9 cellular contexts compared by ENCODE assay signal in genomic region chr9:107481035-107481434, GRCh38. TPM values are rescaled to one million over a fixed set of nuclear protein-coding genes. Genes with fewer than 3 reads are reported as not detected.
DNase-seq lines count a peak whose midpoint lies in the region; ATAC-seq and TF ChIP-seq lines count a peak whose summit lies in the region.
"Had no signal": no experiment of that assay in that cellular context is flagged by ENCODE, and none has a peak within 500 bp of the region (broad histone marks: within the 10 kb centered on the region; RNA-seq: fewer than 3 reads in every experiment).

No MANE protein-coding gene starts in this region.

- H3K36me3 ChIP-seq in PC-3 (ENCODE audit: low read depth, low read length) (peaks cover 11% of the 10 kb centered on the region), testis (ENCODE audit: low read depth, missing control alignments) (no peaks in the 10 kb centered on the region)

- H3K9ac ChIP-seq in PC-3 (ENCODE audit: low read length) = peak overlapping the region; percentile 39; the same call in 1 of the 2 replicates

- no peaks in the 10 kb centered on the region for H3K9me2 ChIP-seq in PC-3 (replicated peaks; ENCODE audit: low read length)

- peak overlapping the region; percentile 60 for H3K4me3 ChIP-seq in PC-3 (ENCODE audit: low read length)
- no peak overlapping the region for H3K4me3 ChIP-seq in fibroblast of mammary gland (ENCODE audit: control insufficient read depth, low read depth, low read length)
- no peak overlapping the region for H3K4me3 ChIP-seq in testis

- H3K4me1 ChIP-seq in PC-3 (ENCODE audit: insufficient read depth, low read length) (peaks cover 23% of the 10 kb centered on the region), testis (no peaks in the 10 kb centered on the region)

- no TSS peak for BruUV-seq in PC-3 (replicated peaks; lab: Mats Ljungman, UMichigan)

- H4K20me1 ChIP-seq in PC-3 (ENCODE audit: low read length) = peaks cover 13% of the 10 kb centered on the region

- peak overlapping the region; percentile 71; the same call in 1 of the 2 replicates for H2AFZ ChIP-seq in PC-3 (ENCODE audit: low read length)

- H3K4me2 ChIP-seq in PC-3 (ENCODE audit: low read length) = peak overlapping the region; percentile 87

- POLR2A ChIA-PET in PC-3 (lab: Charles Lee; ENCODE audit: unreplicated experiment) = interaction anchor here (0.5 kb wide), 1 partner anchor 306 kb away, joined by 6 read pairs; no protein-coding TSS in a partner anchor

- no peak for TF ChIP-seq POLR2A in testis (IDR thresholded peaks at IDR 0.05)

- H3K27me3 ChIP-seq in PC-3 (ENCODE audit: low read length) = no peaks in the 10 kb centered on the region
- no peaks in the 10 kb centered on the region for H3K27me3 ChIP-seq in testis

- CTCF ChIA-PET in PC-3 (lab: Charles Lee) = interaction anchor here (0.5 to 1.0 kb wide), 2 partner anchors 59 to 1405 kb away, joined by 3 to 4 read pairs; no protein-coding TSS in a partner anchor

- DNase-seq in NCI-H748 (lab: John Stamatoyannopoulos, UW; ENCODE audit: unreplicated experiment) = peak; percentile 34
- DNase-seq in NCI-H748 treated with DMSO at 0.1 percent for 48 hours (lab: John Stamatoyannopoulos, UW) = no peak
- DNase-seq in PC-3 = peak; percentile 38
- peak; percentile 35 for DNase-seq in fibroblast of mammary gland (ENCODE audit: low read depth)
- no peak for DNase-seq in testis
- DNase-seq in NCI-H187 treated with DMSO at 0.1 percent for 48 hours (lab: John Stamatoyannopoulos, UW) = no peak
- no peak for DNase-seq in activated effector memory CD4-positive, alpha-beta T cell treated with Interleukin-2 at 50 U/mL for 16 hours
- no peak for DNase-seq in NCI-H446 (lab: John Stamatoyannopoulos, UW)
- DNase-seq: stimulated activated CD4-positive, alpha-beta T cell treated with anti-CD3 and anti-CD28 coated beads, Interleukin-2, amount 100 ng/mL, for 48 hours had no signal

- no peaks in the 10 kb centered on the region for H3F3A ChIP-seq in PC-3 (ENCODE audit: low read length, unreplicated experiment)

- H3K27ac ChIP-seq in PC-3 (ENCODE audit: low read length) = peak overlapping the region; percentile 47
- H3K27ac ChIP-seq in testis = peak overlapping the region in 1 of 2 donors; percentile 15

- TF ChIP-seq CTCF in PC-3 (conservative IDR thresholded peaks at IDR 0.05; ENCODE audit: low read depth, low read length) (peak; percentile 51), fibroblast of mammary gland (conservative IDR thresholded peaks at IDR 0.05; ENCODE audit: control insufficient read depth, insufficient read depth, low read depth, low read length) (peak; percentile 23), testis (IDR thresholded peaks at IDR 0.05) (peak in 2 of 3 experiments; percentile 8 to 13)

- H3K9me3 ChIP-seq in PC-3 (ENCODE audit: low read length) = no peaks in the 10 kb centered on the region
- H3K9me3 ChIP-seq in testis = no peaks in the 10 kb centered on the region

- intact Hi-C loops in PC-3 (cut with micrococcal nuclease) = loop anchor here (1.0 to 10.0 kb wide), 6 partner anchors 364 to 1331 kb away; no protein-coding TSS in a partner anchor
- intact Hi-C loops in testis (cut with DNase I; ENCODE audit: low total_unique reads) = no loop called here

- peak; percentile 66 for ATAC-seq in PC-3

- WGBS in testis, 2 donors = 58 to 59% methylated on average over 4 of the region's 4 CpGs

- H3K79me2 ChIP-seq in PC-3 (ENCODE audit: low read length) = peaks cover 13% of the 10 kb centered on the region

RNA-seq across cellular contexts. Expression of gene KLF4, which starts 8.5 kb away (rescaled TPM):
- total RNA-seq in PC-3 (2014; rRNA removed) (38.8 and 55.1 TPM in 2 replicates), testis (10 to 100 TPM; 61.1 to 84.8 TPM)
- polyA plus RNA-seq in testis (ENCODE audit: insufficient read depth, low read depth, low replicate concordance) = 64.9 TPM

Comparison
In these comparisons a context has a peak if more than half of its experiments do, and no peak if none do; other contexts are left out.
1. DNase-seq: peak in NCI-H748 (single experiment), PC-3 (single experiment) and fibroblast of mammary gland (single experiment); none in NCI-H748 treated with DMSO at 0.1 percent for 48 hours (single experiment), testis (single experiment), NCI-H187 treated with DMSO at 0.1 percent for 48 hours (single experiment), activated effector memory CD4-positive, alpha-beta T cell treated with Interleukin-2 at 50 U/mL for 16 hours (single experiment) and NCI-H446 (0 of 2).
2. Peak in every context shown above with its lines, with median percentiles within 50 percentile points of each other: CTCF ChIP-seq.